10 cellular contexts compared by ENCODE assay signal in the genomic region with DNA sequence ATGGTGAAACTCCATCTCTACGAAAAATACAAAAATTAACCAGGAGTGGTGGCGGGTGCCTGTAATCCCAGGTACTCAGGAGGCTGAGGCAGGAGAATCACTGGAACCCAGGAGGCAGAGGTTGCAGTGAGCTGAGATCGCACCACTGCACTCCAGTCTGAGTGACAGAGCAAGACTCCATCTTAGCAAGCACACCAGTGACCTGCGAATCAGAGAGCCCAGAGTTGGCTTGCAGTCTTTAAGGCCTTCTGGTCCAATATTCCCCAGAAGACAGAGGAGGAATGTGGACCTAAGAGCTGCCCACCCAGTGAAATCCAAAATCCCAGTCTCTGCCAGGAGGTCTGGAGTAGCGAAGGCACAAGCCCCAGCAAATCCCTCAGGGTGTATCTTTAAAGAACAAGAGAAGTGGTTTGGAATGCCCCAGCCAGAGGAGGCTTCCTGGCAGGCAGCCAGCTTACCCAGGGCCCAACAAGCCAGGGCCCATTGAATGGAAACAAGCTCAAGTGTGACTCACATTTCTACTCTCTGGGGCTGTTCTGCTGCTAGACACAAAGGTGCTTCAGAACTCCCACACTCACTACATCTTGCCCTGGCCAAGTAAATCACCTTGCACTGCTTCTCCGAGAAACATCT. TPM values are rescaled to one million over a fixed set of nuclear protein-coding genes. Genes with fewer than 3 reads are reported as not detected.
A peak's percentile ranks its signal among the peaks of the same experiment; 100 is the strongest.
DNase-seq lines count a peak whose midpoint lies in the region; ATAC-seq and TF ChIP-seq lines count a peak whose summit lies in the region.
"Had no signal": no experiment of that assay in that cellular context is flagged by ENCODE, and none has a peak within 500 bp of the region (broad histone marks: within the 10 kb centered on the region; RNA-seq: fewer than 3 reads in every experiment).

No MANE protein-coding gene starts in this region.

- peak; percentile 97 for ATAC-seq in activated CD4-positive, alpha-beta T cell treated with anti-CD3 and anti-CD28 coated beads for 36 hours
- ATAC-seq in HG03095 (IDR thresholded peaks at IDR 0.05; ENCODE audit: unreplicated experiment) = no peak
- ATAC-seq: T-cell had no signal

- DNase-seq in activated CD4-positive, alpha-beta T cell treated with anti-CD3 and anti-CD28 coated beads for 36 hours = peak; percentile 86
- DNase-seq in activated CD4-positive, alpha-beta T cell treated with anti-CD3 and anti-CD28 coated beads for 1 hour = no peak
- DNase-seq in NCI-H446 treated with DMSO at 0.1 percent for 48 hours (lab: John Stamatoyannopoulos, UW) = peak; percentile 72
- peak; percentile 75 for DNase-seq in astrocyte of the cerebellum (ENCODE audit: low read depth)
- DNase-seq in non-pigmented ciliary epithelial cell (ENCODE audit: low read depth) = peak; percentile 50
- DNase-seq in middle frontal gyrus (ENCODE audit: extremely low spot score, low spot score) = no peak
- no peak for DNase-seq in GM03348 (ENCODE audit: low spot score)

- no peak overlapping the region for H3K27ac Mint-ChIP-seq in activated CD4-positive, alpha-beta T cell treated with anti-CD3 and anti-CD28 coated beads for 36 hours
- H3K27ac Mint-ChIP-seq: T-cell had no signal

- no peak overlapping the region for H3K4me3 Mint-ChIP-seq in activated CD4-positive, alpha-beta T cell treated with anti-CD3 and anti-CD28 coated beads for 36 hours
- H3K4me3 Mint-ChIP-seq: CD4-positive, CD25-positive, alpha-beta regulatory T cell; T-cell had no signal

- no peak overlapping the region for H3K4me3 ChIP-seq in astrocyte of the cerebellum (ENCODE audit: low read depth, low read length)

- CTCF ChIA-PET in activated CD4-positive, alpha-beta T cell treated with anti-CD3 and anti-CD28 coated beads for 36 hours (lab: Charles Lee) = interaction anchor here (0.6 to 1.2 kb wide), 3 partner anchors 29 to 33 kb away, joined by 3 read pairs; no protein-coding TSS in a partner anchor

- intact Hi-C loops in activated CD4-positive, alpha-beta T cell treated with anti-CD3 and anti-CD28 coated beads for 36 hours (cut with DNase I, micrococcal nuclease) = no loop called here

- H3K4me1 Mint-ChIP-seq in activated CD4-positive, alpha-beta T cell treated with anti-CD3 and anti-CD28 coated beads for 36 hours = peaks cover 10% of the 10 kb centered on the region
- H3K4me1 Mint-ChIP-seq: CD4-positive, CD25-positive, alpha-beta regulatory T cell; T-cell had no signal

- POLR2A ChIA-PET in activated CD4-positive, alpha-beta T cell treated with anti-CD3 and anti-CD28 coated beads for 36 hours (lab: Charles Lee) = interaction anchor here (0.5 kb wide), 1 partner anchor 830 kb away, joined by 3 read pairs; no protein-coding TSS in a partner anchor

- H3K36me3 Mint-ChIP-seq in activated CD4-positive, alpha-beta T cell treated with anti-CD3 and anti-CD28 coated beads for 36 hours (ENCODE audit: low read depth) = no peaks in the 10 kb centered on the region
- H3K36me3 Mint-ChIP-seq: CD4-positive, CD25-positive, alpha-beta regulatory T cell; T-cell had no signal

- in situ Hi-C loops in astrocyte of the cerebellum (cut with HindIII; ENCODE audit: low sequenced_read_pairs) = no loop called here

- H3K27me3 Mint-ChIP-seq in activated CD4-positive, alpha-beta T cell treated with anti-CD3 and anti-CD28 coated beads for 36 hours = no peaks in the 10 kb centered on the region

- no peak for TF ChIP-seq CTCF in astrocyte of the cerebellum (IDR thresholded peaks at IDR 0.05; ENCODE audit: low read depth, low read length, missing control alignments)

- no peaks in the 10 kb centered on the region for H3K9me3 Mint-ChIP-seq in activated CD4-positive, alpha-beta T cell treated with anti-CD3 and anti-CD28 coated beads for 36 hours (ENCODE audit: low read depth)
- H3K9me3 Mint-ChIP-seq: T-cell had no signal

RNA-seq across cellular contexts. Expression of gene GPR161, which starts 23.9 kb away (rescaled TPM):
- under 1 TPM; 0.42 to 0.59 TPM for total RNA-seq in activated CD4-positive, alpha-beta T cell treated with anti-CD3 and anti-CD28 coated beads for 36 hours
- total RNA-seq: CD4-positive, CD25-positive, alpha-beta regulatory T cell had no signal

Comparison
In these comparisons a context has a peak if more than half of its experiments do, and no peak if none do; other contexts are left out.
1. DNase-seq: peak in activated CD4-positive, alpha-beta T cell treated with anti-CD3 and anti-CD28 coated beads for 36 hours (single experiment), NCI-H446 treated with DMSO at 0.1 percent for 48 hours (single experiment), astrocyte of the cerebellum (single experiment) and non-pigmented ciliary epithelial cell (single experiment); none in activated CD4-positive, alpha-beta T cell treated with anti-CD3 and anti-CD28 coated beads for 1 hour (single experiment), middle frontal gyrus (single experiment) and GM03348 (single experiment).